Comparison of ENCODE assay signal across 8 cellular contexts in the genomic region with DNA sequence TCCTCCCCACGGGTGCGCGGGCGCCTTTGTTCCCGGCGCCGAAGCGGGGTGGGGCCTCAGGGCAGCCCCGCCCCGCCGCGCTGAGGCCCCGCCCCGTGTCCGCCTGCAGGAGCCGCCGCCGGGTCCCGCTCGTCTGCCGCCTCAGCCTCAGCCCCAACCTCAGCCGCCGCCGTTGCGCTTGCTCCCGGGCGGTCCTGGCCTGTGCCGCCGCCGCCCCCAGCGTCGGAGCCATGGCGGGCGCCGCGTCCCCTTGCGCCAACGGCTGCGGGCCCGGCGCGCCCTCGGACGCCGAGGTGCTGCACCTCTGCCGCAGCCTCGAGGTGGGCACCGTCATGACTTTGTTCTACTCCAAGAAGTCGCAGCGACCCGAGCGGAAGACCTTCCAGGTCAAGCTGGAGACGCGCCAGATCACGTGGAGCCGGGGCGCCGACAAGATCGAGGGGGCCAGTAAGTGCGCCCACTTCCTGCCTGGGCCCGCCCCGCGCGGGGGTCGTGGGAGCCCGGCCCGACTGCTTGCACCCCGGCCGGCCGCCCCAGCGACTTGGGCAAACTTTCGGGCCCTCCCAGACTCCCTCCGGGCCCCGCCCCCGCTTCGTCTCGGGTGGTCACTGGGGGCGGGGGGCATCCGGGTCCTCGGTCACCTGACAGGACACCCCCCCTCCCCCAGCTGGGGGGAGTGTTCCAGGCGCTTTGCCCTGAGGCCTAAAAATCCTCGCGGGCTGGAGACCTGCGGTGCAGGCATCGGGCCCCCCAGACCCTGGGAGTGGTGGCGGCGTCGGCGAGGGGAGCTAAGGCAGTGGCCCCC. TPM values are rescaled to one million over a fixed set of nuclear protein-coding genes. Genes with fewer than 3 reads are reported as not detected.
DNase-seq lines count a peak whose midpoint lies in the region; ATAC-seq, FAIRE-seq and TF ChIP-seq lines count a peak whose summit lies in the region.

Gene PLCG1 (plus strand): TSS at position 132 of the 805 bp plus-strand sequence. CDS start 99 bp downstream, at position 231.

- peak; percentile 41 for ATAC-seq in GM21786 (IDR thresholded peaks at IDR 0.05; ENCODE audit: unreplicated experiment)

- DNase-seq in DMS79 (lab: John Stamatoyannopoulos, UW) (peak; percentile 5), Kasumi-1 (lab: John Stamatoyannopoulos, UW) (peak; percentile 62 to 64), SHP77 treated with DMSO at 0.1 percent for 48 hours (lab: John Stamatoyannopoulos, UW) (peak; percentile 11), frontal cortex (ENCODE audit: low spot score in 2 of 2) (peak; percentile 94 to 98)
- peak; percentile 41 to 77 (median 56) for DNase-seq in activated naive CD4-positive, alpha-beta T cell (lab: John Stamatoyannopoulos, UW)

- peak within 1 kb of the TSS; percentile 74 to 78 for H3K4me3 ChIP-seq in neutrophil (ENCODE audit: low read depth in 1 of 2, low read length in 1 of 2)

- H3K27ac ChIP-seq in neutrophil = no peak within 1 kb of the TSS

- peaks cover 93% of the 10 kb centered on the region for H3K27me3 ChIP-seq in neutrophil

- no peaks in the 10 kb centered on the region for H3K9me3 ChIP-seq in neutrophil

- FAIRE-seq in frontal cortex (lab: Jason Lieb, UNC) = no peak

- H3K4me1 ChIP-seq in neutrophil (ENCODE audit: control insufficient read depth in 1 of 2, insufficient read depth in 1 of 2, low read depth in 1 of 2, low read length in 1 of 2) = peaks cover 5 to 12% of the 10 kb centered on the region in 2 experiments

- no peaks in the 10 kb centered on the region for H3K36me3 ChIP-seq in neutrophil

- no peak for TF ChIP-seq CTCF in neutrophil (IDR thresholded peaks at IDR 0.05)
- TF ChIP-seq CTCF in subcutaneous adipose tissue (IDR thresholded peaks at IDR 0.05; ENCODE audit: low read depth) = no peak

RNA-seq across cellular contexts. Expression of gene PLCG1, which starts in this region (rescaled TPM):
- 91.3 TPM for total RNA-seq in frontal cortex
- 100 to 1,000 TPM in 1 of 4 donors, 10 to 100 TPM in 3; 43.0 to 186 (median 67.2) TPM for total RNA-seq in subcutaneous adipose tissue

Comparison
In these comparisons a context has a peak if more than half of its experiments do, and no peak if none do; other contexts are left out.
1. DNase-seq: peak in every context shown above with its lines; median percentile 96 in frontal cortex; 63 in Kasumi-1; 56 in activated naive CD4-positive, alpha-beta T cell; 11 in SHP77 treated with DMSO at 0.1 percent for 48 hours; 5 in DMS79.